ENCODE assay signal across 8 cellular contexts in genomic region chr17:77451894-77452852, GRCh38.
DNase-seq lines count a peak whose midpoint lies in the region; ATAC-seq and TF ChIP-seq lines count a peak whose summit lies in the region.

No MANE protein-coding gene starts in this region.

- DNase-seq in stimulated activated CD4-positive, alpha-beta T cell treated with anti-CD3 and anti-CD28 coated beads, Interleukin-4, amount 100 ng/mL, for 1 hour: peak; percentile 52
- DNase-seq in stimulated activated CD4-positive, alpha-beta T cell treated with anti-CD3 and anti-CD28 coated beads, Interleukin-4, amount 100 ng/mL, for 4 hours: no peak
- DNase-seq in PC-3: no peak
- DNase-seq in chondrocyte (ENCODE audit: low spot score): no peak
- DNase-seq in left kidney (ENCODE audit: low read depth, low spot score): peak; percentile 93
- no peak for DNase-seq in stimulated activated naive B cell treated with anti-CD40 and anti-IgM and Interleukin-4, amounts not matched to agents 10 μg/mL and 1 μg/mL and 100 μg/mL, for 72 hours
- no peak for DNase-seq in HPDE6-E6E7 (ENCODE audit: extremely low spot score)
- DNase-seq in GM19240 (ENCODE audit: insufficient read length, low spot score): no peak

- peaks cover 69% of the 10 kb centered on the region for H3K4me1 Mint-ChIP-seq in chondrocyte (ENCODE audit: low read depth)
- H3K4me1 Mint-ChIP-seq in stimulated activated naive B cell treated with anti-CD40 and anti-IgM and Interleukin-4, amounts not matched to agents 10 μg/mL and 1 μg/mL and 100 μg/mL, for 72 hours: peaks cover 45 to 93% of the 10 kb centered on the region in 2 donors

- CTCF ChIA-PET in PC-3 (lab: Charles Lee): no interaction called here

- no peak overlapping the region for H2AFZ ChIP-seq in PC-3 (ENCODE audit: low read length)

- no peaks in the 10 kb centered on the region for H3K27me3 Mint-ChIP-seq in chondrocyte (ENCODE audit: low read depth)
- H3K27me3 Mint-ChIP-seq in stimulated activated naive B cell treated with anti-CD40 and anti-IgM and Interleukin-4, amounts not matched to agents 10 μg/mL and 1 μg/mL and 100 μg/mL, for 72 hours: no peaks in the 10 kb centered on the region

- no peak overlapping the region for H3K4me2 ChIP-seq in PC-3 (ENCODE audit: low read length)

- H3K9ac ChIP-seq in PC-3 (ENCODE audit: low read length): no peak overlapping the region

- intact Hi-C loops in PC-3 (cut with micrococcal nuclease): no loop called here

- no peaks in the 10 kb centered on the region for H3K9me3 Mint-ChIP-seq in chondrocyte (ENCODE audit: low read depth)
- no peaks in the 10 kb centered on the region for H3K9me3 Mint-ChIP-seq in stimulated activated naive B cell treated with anti-CD40 and anti-IgM and Interleukin-4, amounts not matched to agents 10 μg/mL and 1 μg/mL and 100 μg/mL, for 72 hours

- H3K27ac ChIP-seq in PC-3 (ENCODE audit: low read length): no peak overlapping the region

- TF ChIP-seq CTCF in PC-3 (conservative IDR thresholded peaks at IDR 0.05; ENCODE audit: low read depth, low read length): no peak
- TF ChIP-seq CTCF in chondrocyte (IDR thresholded peaks at IDR 0.05): peak; percentile 7

- BruUV-seq in PC-3 (replicated peaks; lab: Mats Ljungman, UMichigan): no TSS peak

- H3K4me1 ChIP-seq in PC-3 (ENCODE audit: insufficient read depth, low read length): peaks cover 19% of the 10 kb centered on the region

- peaks cover 93% of the 10 kb centered on the region for H3K79me2 ChIP-seq in PC-3 (ENCODE audit: low read length)

- H3F3A ChIP-seq in PC-3 (ENCODE audit: low read length, unreplicated experiment): no peaks in the 10 kb centered on the region

- H3K27me3 ChIP-seq in PC-3 (ENCODE audit: low read length): no peaks in the 10 kb centered on the region

- no peaks in the 10 kb centered on the region for H3K9me3 ChIP-seq in PC-3 (ENCODE audit: low read length)

- peaks cover 9% of the 10 kb centered on the region; the same call in 1 of the 2 replicates for H3K36me3 ChIP-seq in PC-3 (ENCODE audit: low read depth, low read length)

- H3K27ac Mint-ChIP-seq in chondrocyte (ENCODE audit: unreplicated experiment): peak overlapping the region; percentile 98
- peak overlapping the region; percentile 94 for H3K27ac Mint-ChIP-seq in stimulated activated naive B cell treated with anti-CD40 and anti-IgM and Interleukin-4, amounts not matched to agents 10 μg/mL and 1 μg/mL and 100 μg/mL, for 72 hours

- no peaks in the 10 kb centered on the region for H3K9me2 ChIP-seq in PC-3 (replicated peaks; ENCODE audit: low read length)

- ATAC-seq in PC-3: 0 out of 2 replicates have a peak, but pooled peaks have one; percentile 1
- ATAC-seq in stimulated activated naive B cell treated with anti-CD40 and anti-IgM and Interleukin-4, amounts not matched to agents 10 μg/mL and 1 μg/mL and 100 μg/mL, for 72 hours (replicated peaks): peak; percentile 34 to 43

- H3K4me3 Mint-ChIP-seq in chondrocyte (ENCODE audit: unreplicated experiment): peak overlapping the region; percentile 83
- H3K4me3 Mint-ChIP-seq in stimulated activated naive B cell treated with anti-CD40 and anti-IgM and Interleukin-4, amounts not matched to agents 10 μg/mL and 1 μg/mL and 100 μg/mL, for 72 hours: peak overlapping the region; percentile 97 to 99

- POLR2A ChIA-PET in PC-3 (lab: Charles Lee; ENCODE audit: unreplicated experiment): interaction anchor here (0.8 kb wide), 1 partner anchor 24 kb away, joined by 8 read pairs; no protein-coding TSS in a partner anchor

- H3K36me3 Mint-ChIP-seq in chondrocyte (ENCODE audit: low read depth): peaks cover 2% of the 10 kb centered on the region
- H3K36me3 Mint-ChIP-seq in stimulated activated naive B cell treated with anti-CD40 and anti-IgM and Interleukin-4, amounts not matched to agents 10 μg/mL and 1 μg/mL and 100 μg/mL, for 72 hours: peaks cover 60 to 65% of the 10 kb centered on the region in 2 donors

- peaks cover 35% of the 10 kb centered on the region; the same call in 1 of the 2 replicates for H4K20me1 ChIP-seq in PC-3 (ENCODE audit: low read length)

- no peak overlapping the region for H3K4me3 ChIP-seq in PC-3 (ENCODE audit: low read length)

Comparison
In these comparisons a context has a peak if more than half of its experiments do, and no peak if none do; other contexts are left out.
1. DNase-seq: peak in stimulated activated CD4-positive, alpha-beta T cell treated with anti-CD3 and anti-CD28 coated beads, Interleukin-4, amount 100 ng/mL, for 1 hour (single experiment) and left kidney (single experiment); none in stimulated activated CD4-positive, alpha-beta T cell treated with anti-CD3 and anti-CD28 coated beads, Interleukin-4, amount 100 ng/mL, for 4 hours (0 of 2), PC-3 (single experiment), chondrocyte (single experiment), stimulated activated naive B cell treated with anti-CD40 and anti-IgM and Interleukin-4, amounts not matched to agents 10 μg/mL and 1 μg/mL and 100 μg/mL, for 72 hours (single experiment), HPDE6-E6E7 (single experiment) and GM19240 (single experiment).